ENCODE assay signal across 13 cellular contexts in genomic region chr14:99425272-99425681, GRCh38. TPM values are rescaled to one million over a fixed set of nuclear protein-coding genes. Genes with fewer than 3 reads are reported as not detected.
A peak's percentile ranks its signal among the peaks of the same experiment; 100 is the strongest.
DNase-seq lines count a peak whose midpoint lies in the region; ATAC-seq and TF ChIP-seq lines count a peak whose summit lies in the region.
"Had no signal": no experiment of that assay in that cellular context is flagged by ENCODE, and none has a peak within 500 bp of the region (broad histone marks: within the 10 kb centered on the region; RNA-seq: fewer than 3 reads in every experiment).

No MANE protein-coding gene starts in this region.

- H3K27ac ChIP-seq in body of pancreas: no peak overlapping the region
- H3K27ac ChIP-seq in trophoblast cell (ENCODE audit: low read depth, low read length): peak overlapping the region; percentile 98
- H3K27ac ChIP-seq: breast epithelium, C4-2B had no signal

- peak; percentile 63 for ATAC-seq in body of pancreas
- ATAC-seq: naive thymus-derived CD4-positive, alpha-beta T cell had no signal

- H3K36me3 ChIP-seq in body of pancreas (replicated peaks in 1 of 2; ENCODE audit: insufficient read depth in 1 of 2, low read depth in 2 of 2): no peaks in the 10 kb centered on the region
- peaks cover 7 to 14% of the 10 kb centered on the region in 2 experiments for H3K36me3 ChIP-seq in trophoblast cell (ENCODE audit: control insufficient read depth in 1 of 2, insufficient read depth in 2 of 2, low read length in 2 of 2)
- H3K36me3 ChIP-seq: breast epithelium, MG63 had no signal

- no peak overlapping the region for H2AK5ac ChIP-seq in trophoblast cell (ENCODE audit: low read length)

- H2BK5ac ChIP-seq in trophoblast cell (ENCODE audit: low read depth, low read length, poor library complexity): peak overlapping the region; percentile 3

- H3K79me1 ChIP-seq in trophoblast cell (ENCODE audit: low read length): peaks cover 33% of the 10 kb centered on the region

- WGBS in body of pancreas, 2 donors: 32 to 57% methylated on average over 7 to 11 of the region's 11 CpGs
- no CpG with 5 or more reads among the region's 11 CpGs for WGBS in trophoblast cell (ENCODE audit: extremely low coverage, insufficient coverage, insufficient read length)

- TF ChIP-seq CTCF in body of pancreas (IDR thresholded peaks at IDR 0.05): no peak
- TF ChIP-seq CTCF in GM20000 (IDR thresholded peaks at IDR 0.05; ENCODE audit: extremely low read depth, missing control alignments): no peak

- no peak overlapping the region for H2AFZ ChIP-seq in trophoblast cell (ENCODE audit: insufficient read depth, low read length, poor library complexity)

- intact Hi-C loops in body of pancreas (cut with DNase I): loop anchor here (10.0 kb wide), 1 partner anchor 100 kb away; no protein-coding TSS in a partner anchor

- H3K4me3 ChIP-seq in body of pancreas (no peak overlapping the region), trophoblast cell (ENCODE audit: low read depth, low read length) (no peak overlapping the region)
- H3K4me3 ChIP-seq: breast epithelium, MG63 had no signal

- peak; percentile 88 for DNase-seq in DMS79 (lab: John Stamatoyannopoulos, UW)
- DNase-seq in NCI-H2029 (lab: John Stamatoyannopoulos, UW): peak; percentile 47
- DNase-seq in body of pancreas: peak; percentile 68 to 89 (median 78)
- DNase-seq in trophoblast cell: no peak
- no peak for DNase-seq in stimulated activated CD4-positive, alpha-beta T cell treated with anti-CD3 and anti-CD28 coated beads, Interleukin-4, amount 100 ng/mL, for 24 hours
- DNase-seq in GM20000 (ENCODE audit: low spot score): no peak
- no peak for DNase-seq in SIG-M5 treated with dmso at 0.1 percent for 504 hours (lab: John Stamatoyannopoulos, UW; ENCODE audit: unreplicated experiment)
- DNase-seq: activated B cell treated with CpG ODN at 0.5 μM for 24 hours; activated naive CD4-positive, alpha-beta T cell treated with anti-CD3 and anti-CD28 coated beads, Interleukin-2, amount 10 ng/mL, durations not matched to agents 7 days and 5 days; MG63; naive thymus-derived CD4-positive, alpha-beta T cell had no signal

- H3K79me2 ChIP-seq in trophoblast cell (ENCODE audit: control insufficient read depth, insufficient read depth, low read length, poor library complexity): peaks cover 7% of the 10 kb centered on the region

- H3K9ac ChIP-seq in trophoblast cell (ENCODE audit: low read length): no peak overlapping the region

- TF ChIP-seq POLR2A in body of pancreas (IDR thresholded peaks at IDR 0.05): no peak

- H3K23ac ChIP-seq in trophoblast cell (ENCODE audit: low read length): no peak overlapping the region

- H3K4me2 ChIP-seq in trophoblast cell (ENCODE audit: low read length): no peak overlapping the region

- peak overlapping the region; percentile 96 for H4K91ac ChIP-seq in trophoblast cell (ENCODE audit: low read depth, low read length)

- H2BK120ac ChIP-seq in trophoblast cell (ENCODE audit: insufficient read depth, low read length, poor library complexity): peak overlapping the region; percentile 2

- H3K18ac ChIP-seq in trophoblast cell (ENCODE audit: low read length): peak overlapping the region; percentile 6

- no peak overlapping the region for H4K8ac ChIP-seq in trophoblast cell (ENCODE audit: low read depth, low read length)

- no peak overlapping the region for H2BK12ac ChIP-seq in trophoblast cell (ENCODE audit: low read length)

- H3K4me1 ChIP-seq in body of pancreas: peaks cover 28% of the 10 kb centered on the region
- H3K4me1 ChIP-seq in trophoblast cell (ENCODE audit: control insufficient read depth in 1 of 2, insufficient read depth in 2 of 2, low read length in 2 of 2): peaks cover 34 to 42% of the 10 kb centered on the region in 2 experiments

- no peaks in the 10 kb centered on the region for H3K9me3 ChIP-seq in body of pancreas
- peaks cover 2% of the 10 kb centered on the region for H3K9me3 ChIP-seq in trophoblast cell (ENCODE audit: insufficient read depth, low read depth, low read length)
- H3K9me3 ChIP-seq: MG63 had no signal

- H3K4ac ChIP-seq in trophoblast cell (ENCODE audit: low read depth, low read length): peak overlapping the region; percentile 59

- peak overlapping the region; percentile 13 for H3K14ac ChIP-seq in trophoblast cell (ENCODE audit: low read length)

- H3K27me3 ChIP-seq in body of pancreas: no peaks in the 10 kb centered on the region
- H3K27me3 ChIP-seq in trophoblast cell (ENCODE audit: insufficient read depth, low read length): no peaks in the 10 kb centered on the region
- H3K27me3 ChIP-seq: breast epithelium, MG63 had no signal

- H4K12ac ChIP-seq in trophoblast cell (ENCODE audit: low read depth, low read length): no peak overlapping the region

RNA-seq across cellular contexts. Expression of gene SETD3, which starts 55.4 kb away (rescaled TPM):
- total RNA-seq in body of pancreas: 10 to 100 TPM; 34.6 to 39.4 TPM
- 81.6 and 81.8 TPM in 2 replicates for polyA plus RNA-seq in trophoblast cell (2013)

RNA-seq across cellular contexts. Expression of gene CCNK, which starts 55.9 kb away (rescaled TPM):
- 1 to 10 TPM; 5.3 to 9.6 TPM for total RNA-seq in body of pancreas
- polyA plus RNA-seq in trophoblast cell (2013): 105 TPM in 2 replicates

Comparison
In these comparisons a context has a peak if more than half of its experiments do, and no peak if none do; other contexts are left out.
1. DNase-seq: peak in DMS79 (single experiment), NCI-H2029 (single experiment) and body of pancreas (4 of 4); none in trophoblast cell (0 of 2), stimulated activated CD4-positive, alpha-beta T cell treated with anti-CD3 and anti-CD28 coated beads, Interleukin-4, amount 100 ng/mL, for 24 hours (single experiment), GM20000 (single experiment) and SIG-M5 treated with dmso at 0.1 percent for 504 hours (single experiment).